In genomic region chr3:33799202-33799551, GRCh38 we compare ENCODE assay signal across 8 cellular contexts. TPM values are rescaled to one million over a fixed set of nuclear protein-coding genes. Genes with fewer than 3 reads are reported as not detected.
A peak's percentile ranks its signal among the peaks of the same experiment; 100 is the strongest.
DNase-seq lines count a peak whose midpoint lies in the region; ATAC-seq and TF ChIP-seq lines count a peak whose summit lies in the region.

No MANE protein-coding gene starts in this region.

- H3K9me3 ChIP-seq in lung (ENCODE audit: control insufficient read depth in 2 of 2, insufficient read depth in 1 of 2, low read length in 1 of 2), result no peaks in the 10 kb centered on the region

- WGBS in lung, 2 donors, result 9 to 13% methylated on average over 3 of the region's 3 CpGs
- 15% methylated on average over 3 of the region's 3 CpGs for WGBS in urinary bladder

- peak overlapping the region; percentile 97 for H3K27ac Mint-ChIP-seq in activated naive CD4-positive, alpha-beta T cell treated with anti-CD3 and anti-CD28 coated beads, Interleukin-2, amount 50 U/mL, for 24 hours

- TF ChIP-seq CTCF in astrocyte of the cerebellum (IDR thresholded peaks at IDR 0.05; ENCODE audit: low read depth, low read length, missing control alignments) (no peak), lung (IDR thresholded peaks at IDR 0.05; ENCODE audit: control extremely low read depth, extremely low read depth) (no peak)

- no peak for ATAC-seq in lung (ENCODE audit: insufficient read depth, low FRiP score)

- H3K4me1 ChIP-seq in lung (ENCODE audit: control insufficient read depth in 2 of 2, insufficient read depth in 2 of 2, low read length in 2 of 2), result peaks cover 2 to 5% of the 10 kb centered on the region in 2 donors
- no peaks in the 10 kb centered on the region for H3K4me1 ChIP-seq in urinary bladder (ENCODE audit: insufficient read depth)

- in situ Hi-C loops in astrocyte of the cerebellum (cut with HindIII; ENCODE audit: low sequenced_read_pairs), result no loop called here
- in situ Hi-C loops in KBM-7 (cut with MboI; ENCODE audit: low pct_unique_long_range_greater_than_20kb, low sequenced_read_pairs), result loop anchor here (25.0 kb wide), 2 partner anchors 162 to 687 kb away; partner anchors contain the start of gene CRTAP

- no peaks in the 10 kb centered on the region for H3K27me3 ChIP-seq in lung (ENCODE audit: control insufficient read depth, insufficient read depth)

- H3K36me3 Mint-ChIP-seq in activated naive CD4-positive, alpha-beta T cell treated with anti-CD3 and anti-CD28 coated beads, Interleukin-2, amount 50 U/mL, for 24 hours, result peaks cover 11% of the 10 kb centered on the region

- peaks cover 57% of the 10 kb centered on the region for H3K4me1 Mint-ChIP-seq in activated naive CD4-positive, alpha-beta T cell treated with anti-CD3 and anti-CD28 coated beads, Interleukin-2, amount 50 U/mL, for 24 hours

- no peaks in the 10 kb centered on the region for H3K27me3 Mint-ChIP-seq in activated naive CD4-positive, alpha-beta T cell treated with anti-CD3 and anti-CD28 coated beads, Interleukin-2, amount 50 U/mL, for 24 hours

- intact Hi-C loops in head of caudate nucleus (cut with DNase I), result loop anchor here (5.0 kb wide), 1 partner anchor 357 kb away; the partner anchor contains the start of gene UBP1

- peak overlapping the region; percentile 95 to 96 for H3K27ac ChIP-seq in lung (ENCODE audit: low read depth in 1 of 2, low read length in 1 of 2)
- peak overlapping the region; percentile 96 for H3K27ac ChIP-seq in urinary bladder (ENCODE audit: low read depth)

- H3K4me3 ChIP-seq in astrocyte of the cerebellum (ENCODE audit: low read depth, low read length) (peak overlapping the region; percentile 61), lung (peak overlapping the region; percentile 73), urinary bladder (ENCODE audit: low read depth, low read length) (peak overlapping the region; percentile 76)

- H3K36me3 ChIP-seq in lung (ENCODE audit: control insufficient read depth in 2 of 2, insufficient read depth in 2 of 2, low read length in 2 of 2), result no peaks in the 10 kb centered on the region
- no peaks in the 10 kb centered on the region for H3K36me3 ChIP-seq in urinary bladder (ENCODE audit: insufficient read depth)

- H3K4me3 Mint-ChIP-seq in activated naive CD4-positive, alpha-beta T cell treated with anti-CD3 and anti-CD28 coated beads, Interleukin-2, amount 50 U/mL, for 24 hours, result peak overlapping the region; percentile 99

- no peaks in the 10 kb centered on the region for H3K9me3 Mint-ChIP-seq in activated naive CD4-positive, alpha-beta T cell treated with anti-CD3 and anti-CD28 coated beads, Interleukin-2, amount 50 U/mL, for 24 hours

- DNase-seq in activated naive CD4-positive, alpha-beta T cell treated with anti-CD3 and anti-CD28 coated beads, Interleukin-2, amount 50 U/mL, for 16 hours, result no peak
- no peak for DNase-seq in astrocyte of the cerebellum (ENCODE audit: low read depth)
- DNase-seq in lung (ENCODE audit: low spot score), result no peak
- no peak for DNase-seq in KBM-7
- no peak for DNase-seq in NCI-H1105 (lab: John Stamatoyannopoulos, UW)
- no peak for DNase-seq in head of caudate nucleus

RNA-seq across cellular contexts. Expression of gene PDCD6IP, which starts 0.7 kb away (rescaled TPM):
- total RNA-seq in lung, result 100 to 1,000 TPM; 239 to 372 TPM
- polyA plus RNA-seq in lung, result 10 to 100 TPM; 33.8 to 87.1 TPM
- 250 TPM for total RNA-seq in urinary bladder
- 74.3 TPM for polyA plus RNA-seq in urinary bladder
